In the genomic region with DNA sequence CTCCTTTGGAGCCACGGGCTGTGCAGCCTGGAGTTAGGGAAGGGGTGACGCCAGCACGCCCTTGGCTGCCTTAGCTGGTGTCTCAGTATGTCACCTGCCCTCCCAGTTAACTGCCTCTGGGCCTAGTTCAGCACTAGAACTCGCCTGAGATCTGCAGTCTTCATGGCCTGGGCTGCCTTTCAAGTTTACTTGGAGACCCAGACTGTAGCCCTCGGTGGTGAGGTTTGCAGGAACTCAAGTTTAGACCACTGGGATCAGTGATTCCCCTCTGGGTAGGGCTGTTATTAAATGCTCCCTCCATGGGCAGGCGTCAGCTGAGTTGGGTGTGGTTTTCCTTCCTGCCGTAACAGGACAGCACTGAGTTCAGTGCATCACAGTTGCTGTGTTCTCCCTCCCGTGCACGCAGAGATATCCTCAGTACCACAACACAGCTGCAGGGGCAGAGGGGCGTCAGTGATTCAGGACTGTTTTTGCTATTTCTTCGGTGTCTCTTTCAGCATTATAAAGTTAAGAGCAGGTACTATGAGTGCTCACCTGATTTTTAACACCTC, we compare ENCODE assay signal across 9 cellular contexts. TPM values are rescaled to one million over a fixed set of nuclear protein-coding genes. Genes with fewer than 3 reads are reported as not detected.
DNase-seq lines count a peak whose midpoint lies in the region; ATAC-seq and TF ChIP-seq lines count a peak whose summit lies in the region.
"Had no signal": no experiment of that assay in that cellular context is flagged by ENCODE, and none has a peak within 500 bp of the region (broad histone marks: within the 10 kb centered on the region; RNA-seq: fewer than 3 reads in every experiment).

No MANE protein-coding gene starts in this region.

- peak overlapping the region in 7 of 8 donors; percentile 43 to 73 (median 73) for H3K4me3 Mint-ChIP-seq in CD4-positive, alpha-beta memory T cell
- no peak overlapping the region for H3K4me3 Mint-ChIP-seq in activated CD8-positive, alpha-beta T cell treated with anti-CD3 and anti-CD28 coated beads for 36 hours

- H3K4me3 ChIP-seq in CD4-positive, alpha-beta memory T cell (ENCODE audit: low read length in 2 of 2), result no peak overlapping the region

- no peaks in the 10 kb centered on the region for H3K27me3 Mint-ChIP-seq in CD4-positive, alpha-beta memory T cell
- H3K27me3 Mint-ChIP-seq in activated CD8-positive, alpha-beta T cell treated with anti-CD3 and anti-CD28 coated beads for 36 hours, result no peaks in the 10 kb centered on the region

- H3K4me1 ChIP-seq in CD4-positive, alpha-beta memory T cell (ENCODE audit: insufficient read depth, low read length), result peaks cover 30% of the 10 kb centered on the region

- no peaks in the 10 kb centered on the region for H3K27me3 ChIP-seq in CD4-positive, alpha-beta memory T cell (ENCODE audit: insufficient read depth, low read length)

- intact Hi-C loops in CD4-positive, alpha-beta memory T cell (cut with micrococcal nuclease), result loop anchor here (1.0 to 2.0 kb wide), 4 partner anchors 10 to 169 kb away; no protein-coding TSS in a partner anchor
- intact Hi-C loops in activated CD8-positive, alpha-beta T cell treated with anti-CD3 and anti-CD28 coated beads for 36 hours (cut with micrococcal nuclease), result no loop called here

- peaks cover 27 to 39% (median 34%) of the 10 kb centered on the region in 4 donors for H3K4me1 Mint-ChIP-seq in CD4-positive, alpha-beta memory T cell
- peaks cover 27% of the 10 kb centered on the region for H3K4me1 Mint-ChIP-seq in activated CD8-positive, alpha-beta T cell treated with anti-CD3 and anti-CD28 coated beads for 36 hours (ENCODE audit: low read depth)

- H3K27ac ChIP-seq in CD4-positive, alpha-beta memory T cell (ENCODE audit: low read depth, low read length), result peak overlapping the region; percentile 45

- ATAC-seq in HG03354 (IDR thresholded peaks at IDR 0.05; ENCODE audit: poor library complexity, severe bottlenecking, unreplicated experiment), result peak; percentile 55
- peak; percentile 96 for ATAC-seq in activated CD8-positive, alpha-beta T cell treated with anti-CD3 and anti-CD28 coated beads for 36 hours

- H3K9me3 Mint-ChIP-seq in CD4-positive, alpha-beta memory T cell, result peaks cover 0 to 9% (median under 1%) of the 10 kb centered on the region in 8 donors
- no peaks in the 10 kb centered on the region for H3K9me3 Mint-ChIP-seq in activated CD8-positive, alpha-beta T cell treated with anti-CD3 and anti-CD28 coated beads for 36 hours

- peak overlapping the region; percentile 77 to 97 (median 92) for H3K27ac Mint-ChIP-seq in CD4-positive, alpha-beta memory T cell
- peak overlapping the region; percentile 61 for H3K27ac Mint-ChIP-seq in activated CD8-positive, alpha-beta T cell treated with anti-CD3 and anti-CD28 coated beads for 36 hours

- DNase-seq in CD4-positive, alpha-beta memory T cell, result peak; percentile 75 to 83 (median 78)
- peak; percentile 79 for DNase-seq in activated CD8-positive, alpha-beta T cell treated with anti-CD3 and anti-CD28 coated beads for 36 hours
- peak; percentile 14 for DNase-seq in left kidney (ENCODE audit: low read depth, low spot score)
- DNase-seq in EL, result no peak
- no peak for DNase-seq in AML-193 (lab: John Stamatoyannopoulos, UW)
- no peak for DNase-seq in NCI-H2227 (lab: John Stamatoyannopoulos, UW; ENCODE audit: unreplicated experiment)
- no peak for DNase-seq in NCI-H2227 treated with DMSO at 0.1 percent for 48 hours (lab: John Stamatoyannopoulos, UW)
- DNase-seq: foreskin fibroblast had no signal

- CTCF ChIA-PET in CD4-positive, alpha-beta memory T cell (lab: Charles Lee; ENCODE audit: partially characterized antibody), result interaction anchor here (0.6 to 5.0 kb wide), 22 partner anchors 8 to 197 kb away, joined by 3 to 76 read pairs (median 5); partner anchors contain the start of gene PLAC8
- CTCF ChIA-PET in activated CD8-positive, alpha-beta T cell treated with anti-CD3 and anti-CD28 coated beads for 36 hours (lab: Charles Lee), result interaction anchor here (0.8 to 3.9 kb wide), 13 partner anchors 9 to 214 kb away, joined by 3 to 23 read pairs (median 3); no protein-coding TSS in a partner anchor

- TF ChIP-seq CTCF in activated CD8-positive, alpha-beta T cell treated with anti-CD3 and anti-CD28 coated beads for 36 hours (IDR thresholded peaks at IDR 0.05), result peak; percentile 48

- peaks cover 25 to 36% of the 10 kb centered on the region in 2 donors for H3K36me3 Mint-ChIP-seq in CD4-positive, alpha-beta memory T cell
- peaks cover 7% of the 10 kb centered on the region for H3K36me3 Mint-ChIP-seq in activated CD8-positive, alpha-beta T cell treated with anti-CD3 and anti-CD28 coated beads for 36 hours (ENCODE audit: low read depth)

- POLR2A ChIA-PET in CD4-positive, alpha-beta memory T cell (lab: Charles Lee; ENCODE audit: partially characterized antibody), result interaction anchor here (0.7 to 6.1 kb wide), 20 partner anchors 8 to 401 kb away, joined by 3 to 88 read pairs (median 4); partner anchors contain the start of genes ABRAXAS1, COPS4, COQ2 and PLAC8
- POLR2A ChIA-PET in activated CD8-positive, alpha-beta T cell treated with anti-CD3 and anti-CD28 coated beads for 36 hours (lab: Charles Lee), result interaction anchor here (0.8 to 1.5 kb wide), 4 partner anchors 13 to 35 kb away, joined by 3 to 5 read pairs (median 3); no protein-coding TSS in a partner anchor

- peaks cover 3% of the 10 kb centered on the region for H3K36me3 ChIP-seq in CD4-positive, alpha-beta memory T cell (ENCODE audit: insufficient read depth, low read length)

- no peaks in the 10 kb centered on the region for H3K9me3 ChIP-seq in CD4-positive, alpha-beta memory T cell (ENCODE audit: control insufficient read depth in 1 of 2, low read length in 2 of 2)

RNA-seq across cellular contexts. Expression of gene PLAC8, which starts 30.5 kb away (rescaled TPM):
- total RNA-seq in CD4-positive, alpha-beta memory T cell, result 100 to 1,000 TPM; 148 to 150 TPM
- 100 to 1,000 TPM; 378 to 424 TPM for polyA plus RNA-seq in CD4-positive, alpha-beta memory T cell
- 100 to 1,000 TPM in 1 of 2 experiments, 10 to 100 TPM in 1; 88.7 to 101 TPM for total RNA-seq in activated CD8-positive, alpha-beta T cell treated with anti-CD3 and anti-CD28 coated beads for 36 hours

RNA-seq across cellular contexts. Expression of gene COPS4, which starts 49.0 kb away (rescaled TPM):
- 10 to 100 TPM; 24.6 to 26.1 TPM for total RNA-seq in CD4-positive, alpha-beta memory T cell
- 10 to 100 TPM; 69.8 to 91.2 TPM for polyA plus RNA-seq in CD4-positive, alpha-beta memory T cell
- 10 to 100 TPM; 38.4 to 38.8 TPM for total RNA-seq in activated CD8-positive, alpha-beta T cell treated with anti-CD3 and anti-CD28 coated beads for 36 hours

Comparison
In these comparisons a context has a peak if more than half of its experiments do, and no peak if none do; other contexts are left out.
1. DNase-seq: peak in CD4-positive, alpha-beta memory T cell (5 of 5), activated CD8-positive, alpha-beta T cell treated with anti-CD3 and anti-CD28 coated beads for 36 hours (single experiment) and left kidney (single experiment); none in EL (single experiment), AML-193 (0 of 2), NCI-H2227 (single experiment) and NCI-H2227 treated with DMSO at 0.1 percent for 48 hours (single experiment).